Comparison of ENCODE assay signal across 8 cellular contexts in the genomic region with DNA sequence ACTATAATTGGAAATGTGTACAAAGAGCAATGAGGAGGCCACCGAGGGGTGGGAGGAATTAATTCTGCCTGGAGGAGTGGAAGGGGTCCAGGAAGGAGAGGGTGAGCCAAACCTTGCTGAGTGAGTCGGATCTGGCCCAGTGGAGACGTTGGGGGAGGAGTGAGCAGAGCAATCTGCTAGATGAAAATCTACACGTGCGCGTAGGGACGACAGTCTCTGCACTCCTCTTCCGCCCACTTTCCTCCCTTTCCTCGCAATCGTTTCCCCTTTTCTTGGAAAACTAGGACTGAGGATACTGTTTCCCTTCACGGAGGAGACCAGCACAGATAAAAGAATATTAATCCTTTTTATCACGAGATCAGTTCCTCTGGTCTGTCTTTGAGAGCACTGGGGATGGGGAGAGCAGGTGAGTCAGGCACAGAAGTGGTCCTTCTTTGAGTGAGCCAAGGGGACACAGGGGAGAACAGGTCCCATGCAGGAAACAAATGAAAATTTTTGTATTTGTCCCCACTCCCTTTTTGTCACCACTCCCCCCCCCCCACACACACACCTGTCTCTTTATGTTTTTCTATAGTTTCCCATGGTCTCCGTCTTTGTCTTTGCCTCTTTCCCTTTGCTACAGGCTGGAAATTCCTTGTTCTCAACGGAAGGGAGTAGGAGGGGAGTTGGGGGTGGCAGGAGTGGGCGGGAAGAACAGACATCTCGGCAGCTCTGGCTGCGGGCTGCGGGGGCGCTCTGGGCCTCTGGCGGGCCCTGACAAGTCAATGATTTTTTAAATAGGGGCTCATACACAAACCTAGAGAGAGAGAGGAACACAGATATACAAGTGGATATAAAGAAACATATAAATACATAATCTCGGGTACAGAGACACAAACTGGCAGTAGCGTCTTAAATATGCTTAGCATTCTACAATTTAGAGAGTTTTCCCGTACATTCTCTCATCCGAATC.
A peak's percentile ranks its signal among the peaks of the same experiment; 100 is the strongest.
DNase-seq lines count a peak whose midpoint lies in the region; ATAC-seq lines count a peak whose summit lies in the region.

No MANE protein-coding gene starts in this region.

- no peak for ATAC-seq in HG03097 (IDR thresholded peaks at IDR 0.05; ENCODE audit: low FRiP score, unreplicated experiment)

- H3K4me3 Mint-ChIP-seq in T-helper 2 cell treated with Interferon-gamma antibody and Interleukin-4, amounts not matched to agents 5 μg/mL and 100 μg/mL, for 36 hours, result peak overlapping the region; percentile 91

- peaks cover 38% of the 10 kb centered on the region for H3K4me1 Mint-ChIP-seq in T-helper 2 cell treated with Interferon-gamma antibody and Interleukin-4, amounts not matched to agents 5 μg/mL and 100 μg/mL, for 36 hours (ENCODE audit: low read depth)

- H3K27me3 Mint-ChIP-seq in T-helper 2 cell treated with Interferon-gamma antibody and Interleukin-4, amounts not matched to agents 5 μg/mL and 100 μg/mL, for 36 hours (ENCODE audit: low read depth), result no peaks in the 10 kb centered on the region

- H3K27ac Mint-ChIP-seq in T-helper 2 cell treated with Interferon-gamma antibody and Interleukin-4, amounts not matched to agents 5 μg/mL and 100 μg/mL, for 36 hours, result peak overlapping the region; percentile 91

- peak overlapping the region; percentile 99 for H3K27ac ChIP-seq in caudate nucleus (ENCODE audit: low read depth, low read length)

- DNase-seq in DMS114 treated with DMSO at 0.1 percent for 48 hours (lab: John Stamatoyannopoulos, UW; ENCODE audit: unreplicated experiment), result peak; percentile 62
- DNase-seq in HuH-7 (ENCODE audit: low spot score), result peak; percentile 74
- DNase-seq in T-helper 2 cell treated with Interferon-gamma antibody and Interleukin-4, amounts not matched to agents 5 μg/mL and 100 μg/mL, for 36 hours (ENCODE audit: low spot score), result peak; percentile 70
- peak in 49 of 61 donors; percentile 14 to 84 (median 56) for DNase-seq in caudate nucleus (lab: John Stamatoyannopoulos, UW)
- DNase-seq in kidney tubule cell (ENCODE audit: low spot score), result peak; percentile 80
- peak; percentile 70 for DNase-seq in stimulated activated CD4-positive, alpha-beta T cell treated with anti-CD3 and anti-CD28 coated beads, Interleukin-4, amount 100 ng/mL, for 1 hour
- no peak for DNase-seq in NOMO-1 treated with DMSO at 0.1 percent for 48 hours (lab: John Stamatoyannopoulos, UW; ENCODE audit: unreplicated experiment)

- no peaks in the 10 kb centered on the region for H3K9me3 Mint-ChIP-seq in T-helper 2 cell treated with Interferon-gamma antibody and Interleukin-4, amounts not matched to agents 5 μg/mL and 100 μg/mL, for 36 hours

- H3K36me3 Mint-ChIP-seq in T-helper 2 cell treated with Interferon-gamma antibody and Interleukin-4, amounts not matched to agents 5 μg/mL and 100 μg/mL, for 36 hours (ENCODE audit: low read depth), result peaks cover 5% of the 10 kb centered on the region
